ENCODE assay signal across 1 cellular context in the genomic region with DNA sequence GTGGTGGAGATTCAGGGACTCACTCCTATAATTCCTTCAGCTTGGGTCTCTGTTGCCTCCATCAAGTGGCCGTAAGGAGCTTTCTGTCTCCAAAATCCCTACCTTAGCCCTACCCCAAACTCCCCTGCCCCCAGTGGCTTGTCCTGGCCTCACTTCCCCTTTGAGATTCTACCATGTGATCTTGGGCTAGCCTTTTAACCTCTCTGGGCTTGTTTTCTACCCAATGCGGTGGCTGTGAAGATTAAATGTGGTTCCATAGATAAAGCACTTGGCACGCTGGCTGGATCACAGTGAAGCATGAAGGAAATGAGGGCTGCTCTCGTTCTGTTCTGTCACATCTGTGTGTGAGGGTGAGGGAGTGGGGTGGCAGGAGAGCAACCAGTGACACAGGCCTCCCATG.
TF ChIP-seq lines count a peak whose summit lies in the region.

No MANE protein-coding gene starts in this region.

TF ChIP-seq in GM23338, 12 proteins besides CTCF, POLR2A, EP300 and RAD21 (continued from another document):
- TF ChIP-seq, protein P1, sequence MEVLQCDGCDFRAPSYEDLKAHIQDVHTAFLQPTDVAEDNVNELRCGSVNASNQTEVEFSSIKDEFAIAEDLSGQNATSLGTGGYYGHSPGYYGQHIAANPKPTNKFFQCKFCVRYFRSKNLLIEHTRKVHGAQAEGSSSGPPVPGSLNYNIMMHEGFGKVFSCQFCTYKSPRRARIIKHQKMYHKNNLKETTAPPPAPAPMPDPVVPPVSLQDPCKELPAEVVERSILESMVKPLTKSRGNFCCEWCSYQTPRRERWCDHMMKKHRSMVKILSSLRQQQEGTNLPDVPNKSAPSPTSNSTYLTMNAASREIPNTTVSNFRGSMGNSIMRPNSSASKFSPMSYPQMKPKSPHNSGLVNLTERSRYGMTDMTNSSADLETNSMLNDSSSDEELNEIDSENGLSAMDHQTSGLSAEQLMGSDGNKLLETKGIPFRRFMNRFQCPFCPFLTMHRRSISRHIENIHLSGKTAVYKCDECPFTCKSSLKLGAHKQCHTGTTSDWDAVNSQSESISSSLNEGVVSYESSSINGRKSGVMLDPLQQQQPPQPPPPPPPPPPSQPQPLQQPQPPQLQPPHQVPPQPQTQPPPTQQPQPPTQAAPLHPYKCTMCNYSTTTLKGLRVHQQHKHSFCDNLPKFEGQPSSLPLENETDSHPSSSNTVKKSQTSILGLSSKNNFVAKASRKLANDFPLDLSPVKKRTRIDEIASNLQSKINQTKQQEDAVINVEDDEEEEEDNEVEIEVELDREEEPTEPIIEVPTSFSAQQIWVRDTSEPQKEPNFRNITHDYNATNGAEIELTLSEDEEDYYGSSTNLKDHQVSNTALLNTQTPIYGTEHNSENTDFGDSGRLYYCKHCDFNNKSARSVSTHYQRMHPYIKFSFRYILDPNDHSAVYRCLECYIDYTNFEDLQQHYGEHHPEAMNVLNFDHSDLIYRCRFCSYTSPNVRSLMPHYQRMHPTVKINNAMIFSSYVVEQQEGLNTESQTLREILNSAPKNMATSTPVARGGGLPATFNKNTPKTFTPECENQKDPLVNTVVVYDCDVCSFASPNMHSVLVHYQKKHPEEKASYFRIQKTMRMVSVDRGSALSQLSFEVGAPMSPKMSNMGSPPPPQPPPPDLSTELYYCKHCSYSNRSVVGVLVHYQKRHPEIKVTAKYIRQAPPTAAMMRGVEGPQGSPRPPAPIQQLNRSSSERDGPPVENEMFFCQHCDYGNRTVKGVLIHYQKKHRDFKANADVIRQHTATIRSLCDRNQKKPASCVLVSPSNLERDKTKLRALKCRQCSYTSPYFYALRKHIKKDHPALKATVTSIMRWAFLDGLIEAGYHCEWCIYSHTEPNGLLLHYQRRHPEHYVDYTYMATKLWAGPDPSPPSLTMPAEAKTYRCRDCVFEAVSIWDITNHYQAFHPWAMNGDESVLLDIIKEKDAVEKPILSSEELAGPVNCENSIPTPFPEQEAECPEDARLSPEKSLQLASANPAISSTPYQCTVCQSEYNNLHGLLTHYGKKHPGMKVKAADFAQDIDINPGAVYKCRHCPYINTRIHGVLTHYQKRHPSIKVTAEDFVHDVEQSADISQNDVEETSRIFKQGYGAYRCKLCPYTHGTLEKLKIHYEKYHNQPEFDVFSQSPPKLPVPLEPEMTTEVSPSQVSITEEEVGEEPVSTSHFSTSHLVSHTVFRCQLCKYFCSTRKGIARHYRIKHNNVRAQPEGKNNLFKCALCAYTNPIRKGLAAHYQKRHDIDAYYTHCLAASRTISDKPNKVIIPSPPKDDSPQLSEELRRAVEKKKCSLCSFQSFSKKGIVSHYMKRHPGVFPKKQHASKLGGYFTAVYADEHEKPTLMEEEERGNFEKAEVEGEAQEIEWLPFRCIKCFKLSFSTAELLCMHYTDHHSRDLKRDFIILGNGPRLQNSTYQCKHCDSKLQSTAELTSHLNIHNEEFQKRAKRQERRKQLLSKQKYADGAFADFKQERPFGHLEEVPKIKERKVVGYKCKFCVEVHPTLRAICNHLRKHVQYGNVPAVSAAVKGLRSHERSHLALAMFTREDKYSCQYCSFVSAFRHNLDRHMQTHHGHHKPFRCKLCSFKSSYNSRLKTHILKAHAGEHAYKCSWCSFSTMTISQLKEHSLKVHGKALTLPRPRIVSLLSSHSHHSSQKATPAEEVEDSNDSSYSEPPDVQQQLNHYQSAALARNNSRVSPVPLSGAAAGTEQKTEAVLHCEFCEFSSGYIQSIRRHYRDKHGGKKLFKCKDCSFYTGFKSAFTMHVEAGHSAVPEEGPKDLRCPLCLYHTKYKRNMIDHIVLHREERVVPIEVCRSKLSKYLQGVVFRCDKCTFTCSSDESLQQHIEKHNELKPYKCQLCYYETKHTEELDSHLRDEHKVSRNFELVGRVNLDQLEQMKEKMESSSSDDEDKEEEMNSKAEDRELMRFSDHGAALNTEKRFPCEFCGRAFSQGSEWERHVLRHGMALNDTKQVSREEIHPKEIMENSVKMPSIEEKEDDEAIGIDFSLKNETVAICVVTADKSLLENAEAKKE (CRISPR knock-in tag; IDR thresholded peaks at IDR 0.05), result no peak
- TF ChIP-seq, protein P2, sequence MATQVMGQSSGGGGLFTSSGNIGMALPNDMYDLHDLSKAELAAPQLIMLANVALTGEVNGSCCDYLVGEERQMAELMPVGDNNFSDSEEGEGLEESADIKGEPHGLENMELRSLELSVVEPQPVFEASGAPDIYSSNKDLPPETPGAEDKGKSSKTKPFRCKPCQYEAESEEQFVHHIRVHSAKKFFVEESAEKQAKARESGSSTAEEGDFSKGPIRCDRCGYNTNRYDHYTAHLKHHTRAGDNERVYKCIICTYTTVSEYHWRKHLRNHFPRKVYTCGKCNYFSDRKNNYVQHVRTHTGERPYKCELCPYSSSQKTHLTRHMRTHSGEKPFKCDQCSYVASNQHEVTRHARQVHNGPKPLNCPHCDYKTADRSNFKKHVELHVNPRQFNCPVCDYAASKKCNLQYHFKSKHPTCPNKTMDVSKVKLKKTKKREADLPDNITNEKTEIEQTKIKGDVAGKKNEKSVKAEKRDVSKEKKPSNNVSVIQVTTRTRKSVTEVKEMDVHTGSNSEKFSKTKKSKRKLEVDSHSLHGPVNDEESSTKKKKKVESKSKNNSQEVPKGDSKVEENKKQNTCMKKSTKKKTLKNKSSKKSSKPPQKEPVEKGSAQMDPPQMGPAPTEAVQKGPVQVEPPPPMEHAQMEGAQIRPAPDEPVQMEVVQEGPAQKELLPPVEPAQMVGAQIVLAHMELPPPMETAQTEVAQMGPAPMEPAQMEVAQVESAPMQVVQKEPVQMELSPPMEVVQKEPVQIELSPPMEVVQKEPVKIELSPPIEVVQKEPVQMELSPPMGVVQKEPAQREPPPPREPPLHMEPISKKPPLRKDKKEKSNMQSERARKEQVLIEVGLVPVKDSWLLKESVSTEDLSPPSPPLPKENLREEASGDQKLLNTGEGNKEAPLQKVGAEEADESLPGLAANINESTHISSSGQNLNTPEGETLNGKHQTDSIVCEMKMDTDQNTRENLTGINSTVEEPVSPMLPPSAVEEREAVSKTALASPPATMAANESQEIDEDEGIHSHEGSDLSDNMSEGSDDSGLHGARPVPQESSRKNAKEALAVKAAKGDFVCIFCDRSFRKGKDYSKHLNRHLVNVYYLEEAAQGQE (IDR thresholded peaks at IDR 0.05; ENCODE audit: unreplicated experiment), result no peak
- TF ChIP-seq NANOG (IDR thresholded peaks at IDR 0.05; ENCODE audit: borderline replicate concordance) (no peak), EZH2 (IDR thresholded peaks at IDR 0.05; ENCODE audit: low read depth, unreplicated experiment) (no peak)
TF ChIP-seq in GM23338: peak in this region for 0.
